Comparison of ENCODE assay signal across 21 cellular contexts in genomic region chr3:144557515-144557914, GRCh38.
DNase-seq lines count a peak whose midpoint lies in the region; ATAC-seq, FAIRE-seq and TF ChIP-seq lines count a peak whose summit lies in the region.
"Had no signal": no experiment of that assay in that cellular context is flagged by ENCODE, and none has a peak within 500 bp of the region (broad histone marks: within the 10 kb centered on the region; RNA-seq: fewer than 3 reads in every experiment).

No MANE protein-coding gene starts in this region.

- no peak overlapping the region for H3K27ac ChIP-seq in KMS-11
- H3K27ac ChIP-seq in astrocyte (ENCODE audit: low read depth, low read length) = no peak overlapping the region
- H3K27ac ChIP-seq in foreskin keratinocyte = no peak overlapping the region
- no peak overlapping the region for H3K27ac ChIP-seq in lower lobe of right lung
- H3K27ac ChIP-seq: C4-2B had no signal

- no peaks in the 10 kb centered on the region for H3K36me3 Mint-ChIP-seq in astrocyte (ENCODE audit: low read depth, unreplicated experiment)
- H3K36me3 Mint-ChIP-seq in natural killer cell = no peaks in the 10 kb centered on the region
- H3K36me3 Mint-ChIP-seq in natural killer cell treated with Interleukin-12 subunit alpha and Interleukin-12 subunit beta and Interleukin-15 and Interleukin-18, amount 100 ng/mL, for 72 hours = no peaks in the 10 kb centered on the region

- peaks cover 62% of the 10 kb centered on the region for H3K4me1 ChIP-seq in KMS-11 (ENCODE audit: low read depth, poor library complexity, severe bottlenecking)
- no peaks in the 10 kb centered on the region for H3K4me1 ChIP-seq in astrocyte (ENCODE audit: insufficient read depth, low read length)
- H3K4me1 ChIP-seq in foreskin keratinocyte = no peaks in the 10 kb centered on the region
- no peaks in the 10 kb centered on the region for H3K4me1 ChIP-seq in lower lobe of right lung

- no peak for FAIRE-seq in astrocyte (lab: Jason Lieb, UNC)
- FAIRE-seq: G401.6, HepG2 had no signal

- H3K27ac Mint-ChIP-seq in astrocyte (ENCODE audit: unreplicated experiment) (no peak overlapping the region), natural killer cell (no peak overlapping the region)
- H3K27ac Mint-ChIP-seq in natural killer cell treated with Interleukin-12 subunit alpha and Interleukin-12 subunit beta and Interleukin-15 and Interleukin-18, amount 100 ng/mL, for 72 hours = no peak overlapping the region

- H3K27me3 ChIP-seq in KMS-11 (ENCODE audit: insufficient read depth, low read depth) = no peaks in the 10 kb centered on the region
- H3K27me3 ChIP-seq in astrocyte (ENCODE audit: insufficient read depth, low read length) = no peaks in the 10 kb centered on the region
- no peaks in the 10 kb centered on the region for H3K27me3 ChIP-seq in foreskin keratinocyte
- no peaks in the 10 kb centered on the region for H3K27me3 ChIP-seq in lower lobe of right lung (ENCODE audit: low read depth)

- H3K9me3 ChIP-seq in astrocyte (ENCODE audit: insufficient read depth, low read depth, low read length) (no peaks in the 10 kb centered on the region), lower lobe of right lung (no peaks in the 10 kb centered on the region)

- TF ChIP-seq CTCF in KMS-11 (conservative IDR thresholded peaks at IDR 0.05; ENCODE audit: low read depth, low read length) = no peak
- TF ChIP-seq CTCF in astrocyte (IDR thresholded peaks at IDR 0.05; ENCODE audit: insufficient read depth, low read depth, low read length) = no peak
- TF ChIP-seq CTCF in foreskin keratinocyte (conservative IDR thresholded peaks at IDR 0.05) = no peak
- TF ChIP-seq CTCF in lower lobe of right lung (IDR thresholded peaks at IDR 0.05) = no peak
- no peak for TF ChIP-seq CTCF in natural killer cell (IDR thresholded peaks at IDR 0.05)

- no peaks in the 10 kb centered on the region for H4K20me1 ChIP-seq in KMS-11 (ENCODE audit: insufficient read depth)
- no peaks in the 10 kb centered on the region for H4K20me1 ChIP-seq in astrocyte (ENCODE audit: insufficient read depth, low read length)

- no peaks in the 10 kb centered on the region for H3K36me3 ChIP-seq in KMS-11 (ENCODE audit: insufficient read depth)
- no peaks in the 10 kb centered on the region for H3K36me3 ChIP-seq in astrocyte (ENCODE audit: insufficient read depth, low read length)
- H3K36me3 ChIP-seq in lower lobe of right lung = no peaks in the 10 kb centered on the region

- peak; percentile 3 for DNase-seq in AG08395 (ENCODE audit: low spot score)
- DNase-seq in astrocyte (ENCODE audit: low read depth) = peak; percentile 10
- DNase-seq in foreskin keratinocyte = peak; percentile 46 to 86
- DNase-seq in lower lobe of right lung = no peak
- no peak for DNase-seq in natural killer cell
- DNase-seq in natural killer cell treated with Interleukin-12 subunit alpha and Interleukin-12 subunit beta and Interleukin-15 and Interleukin-18, amount 100 ng/mL, for 72 hours (ENCODE audit: low spot score) = no peak
- DNase-seq: 8988T, H7, KBM-7, MV-4-11, NCI-H1105 treated with DMSO at 0.1 percent for 48 hours, NCI-H1694, NCI-H2081 treated with DMSO at 0.1 percent for 48 hours, NCI-H446 treated with DMSO at 0.1 percent for 48 hours, NCI-H526 treated with DMSO at 0.1 percent for 48 hours, Right ventricle myocardium superior had no signal

- H3K9ac ChIP-seq in KMS-11 (no peak overlapping the region), astrocyte (ENCODE audit: low read length) (no peak overlapping the region)

- no peak overlapping the region for H3K4me3 Mint-ChIP-seq in astrocyte (ENCODE audit: unreplicated experiment)
- H3K4me3 Mint-ChIP-seq in natural killer cell = no peak overlapping the region
- H3K4me3 Mint-ChIP-seq in natural killer cell treated with Interleukin-12 subunit alpha and Interleukin-12 subunit beta and Interleukin-15 and Interleukin-18, amount 100 ng/mL, for 72 hours = no peak overlapping the region

- no peaks in the 10 kb centered on the region for H3K79me2 ChIP-seq in KMS-11 (ENCODE audit: insufficient read depth, low read depth)
- no peaks in the 10 kb centered on the region for H3K79me2 ChIP-seq in astrocyte (ENCODE audit: insufficient read depth, low read length)

- H3K4me2 ChIP-seq in KMS-11 (peak overlapping the region; percentile 84), astrocyte (ENCODE audit: low read length) (no peak overlapping the region)

- H3K4me1 Mint-ChIP-seq in astrocyte (ENCODE audit: low read depth, unreplicated experiment) (no peaks in the 10 kb centered on the region), natural killer cell (no peaks in the 10 kb centered on the region)
- no peaks in the 10 kb centered on the region for H3K4me1 Mint-ChIP-seq in natural killer cell treated with Interleukin-12 subunit alpha and Interleukin-12 subunit beta and Interleukin-15 and Interleukin-18, amount 100 ng/mL, for 72 hours (ENCODE audit: low read depth in 2 of 2)

- H2AFZ ChIP-seq in KMS-11 (ENCODE audit: low read depth) (no peak overlapping the region), astrocyte (ENCODE audit: low read depth, low read length) (no peak overlapping the region)

- no peaks in the 10 kb centered on the region for H3K27me3 Mint-ChIP-seq in astrocyte (ENCODE audit: low read depth, unreplicated experiment)
- no peaks in the 10 kb centered on the region for H3K27me3 Mint-ChIP-seq in natural killer cell (ENCODE audit: low read depth in 2 of 2)
- no peaks in the 10 kb centered on the region for H3K27me3 Mint-ChIP-seq in natural killer cell treated with Interleukin-12 subunit alpha and Interleukin-12 subunit beta and Interleukin-15 and Interleukin-18, amount 100 ng/mL, for 72 hours

- ATAC-seq in foreskin keratinocyte (peak; percentile 89), GM19395 (IDR thresholded peaks at IDR 0.05; ENCODE audit: unreplicated experiment) (no peak), lower lobe of right lung (no peak), natural killer cell (no peak)
- ATAC-seq in natural killer cell treated with Interleukin-12 subunit alpha and Interleukin-12 subunit beta and Interleukin-15 and Interleukin-18, amount 100 ng/mL, for 72 hours = no peak
- ATAC-seq: HepG2 had no signal

- intact Hi-C loops in lower lobe of right lung (cut with DNase I) (no loop called here), natural killer cell (cut with micrococcal nuclease) (no loop called here)

- no peaks in the 10 kb centered on the region for H3K9me3 Mint-ChIP-seq in astrocyte (ENCODE audit: unreplicated experiment)
- peaks cover 3 to 5% of the 10 kb centered on the region in 2 donors for H3K9me3 Mint-ChIP-seq in natural killer cell
- H3K9me3 Mint-ChIP-seq in natural killer cell treated with Interleukin-12 subunit alpha and Interleukin-12 subunit beta and Interleukin-15 and Interleukin-18, amount 100 ng/mL, for 72 hours = peaks cover 4% of the 10 kb centered on the region

- H3K4me3 ChIP-seq in KMS-11 (IDR thresholded peaks at IDR 0.05; ENCODE audit: insufficient read depth, low read depth, low read length) = no peak overlapping the region
- H3K4me3 ChIP-seq in astrocyte (ENCODE audit: insufficient read depth, low read depth, low read length) = no peak overlapping the region
- H3K4me3 ChIP-seq in lower lobe of right lung = no peak overlapping the region

Comparison
In these comparisons a context has a peak if more than half of its experiments do, and no peak if none do; other contexts are left out.
1. DNase-seq: peak in AG08395 (single experiment), astrocyte (single experiment) and foreskin keratinocyte (2 of 2); none in lower lobe of right lung (single experiment), natural killer cell (single experiment) and natural killer cell treated with Interleukin-12 subunit alpha and Interleukin-12 subunit beta and Interleukin-15 and Interleukin-18, amount 100 ng/mL, for 72 hours (single experiment).